In genomic region chr12:58841058-58841798, GRCh38 we compare ENCODE assay signal across 23 cellular contexts.
DNase-seq lines count a peak whose midpoint lies in the region; ATAC-seq and TF ChIP-seq lines count a peak whose summit lies in the region.
"Had no signal": no experiment of that assay in that cellular context is flagged by ENCODE, and none has a peak within 500 bp of the region (broad histone marks: within the 10 kb centered on the region; RNA-seq: fewer than 3 reads in every experiment).

No MANE protein-coding gene starts in this region.

- H3K4me3 ChIP-seq in endodermal cell (ENCODE audit: low read length) (peak overlapping the region; percentile 28), left lung (no peak overlapping the region), upper lobe of right lung (no peak overlapping the region), esophagus squamous epithelium (no peak overlapping the region)
- H3K4me3 ChIP-seq: psoas muscle, testis had no signal

- H3K27me3 Mint-ChIP-seq in endodermal cell (ENCODE audit: insufficient read depth) = peaks cover 2% of the 10 kb centered on the region
- H3K27me3 Mint-ChIP-seq: activated CD4-positive, alpha-beta memory T cell treated with anti-CD3 and anti-CD28 coated beads for 36 hours; B cell; effector memory CD8-positive, alpha-beta T cell; stimulated activated naive B cell treated with anti-CD40 and anti-IgM and Interleukin-4, amounts not matched to agents 10 μg/mL and 1 μg/mL and 100 μg/mL, for 72 hours had no signal

- DNase-seq in NCI-H82 (lab: John Stamatoyannopoulos, UW) (peak; percentile 5), NCI-H82 treated with DMSO at 0.1 percent for 48 hours (lab: John Stamatoyannopoulos, UW; ENCODE audit: unreplicated experiment) (no peak), endodermal cell (peak; percentile 70), left lung (peak; percentile 43 to 67), upper lobe of right lung (peak; percentile 73), esophagus squamous epithelium (lab: John Stamatoyannopoulos, UW) (no peak), pons (ENCODE audit: low spot score) (no peak)
- DNase-seq: 8988T; activated CD4-positive, alpha-beta memory T cell treated with anti-CD3 and anti-CD28 coated beads for 36 hours; activated CD4-positive, CD25-positive, alpha-beta regulatory T cell; activated gamma-delta T cell treated with Interleukin-2 at 50 U/mL for 16 hours; effector memory CD8-positive, alpha-beta T cell; EL; NCI-H1048; NCI-H187; psoas muscle; stimulated activated CD4-positive, alpha-beta T cell treated with anti-CD3 and anti-CD28 coated beads, Interleukin-2, amount 100 ng/mL, for 48 hours; stimulated activated naive B cell treated with anti-CD40 and anti-IgM and Interleukin-4, amounts not matched to agents 10 μg/mL and 1 μg/mL and 100 μg/mL, for 72 hours; testis had no signal

- H3K4me1 Mint-ChIP-seq in endodermal cell = no peaks in the 10 kb centered on the region
- H3K4me1 Mint-ChIP-seq: B cell; brain; stimulated activated naive B cell treated with anti-CD40 and anti-IgM and Interleukin-4, amounts not matched to agents 10 μg/mL and 1 μg/mL and 100 μg/mL, for 72 hours had no signal

- H3K9me3 Mint-ChIP-seq in endodermal cell = peaks cover 27% of the 10 kb centered on the region

- H3K36me3 ChIP-seq in endodermal cell (ENCODE audit: control insufficient read depth, insufficient read depth, low read length) (peaks cover 37% of the 10 kb centered on the region), left lung (no peaks in the 10 kb centered on the region), upper lobe of right lung (no peaks in the 10 kb centered on the region), esophagus squamous epithelium (no peaks in the 10 kb centered on the region)

- H3K27me3 ChIP-seq in endodermal cell (ENCODE audit: control insufficient read depth, insufficient read depth, low read length, poor library complexity, severe bottlenecking) (no peaks in the 10 kb centered on the region), left lung (no peaks in the 10 kb centered on the region), upper lobe of right lung (no peaks in the 10 kb centered on the region), esophagus squamous epithelium (no peaks in the 10 kb centered on the region)
- H3K27me3 ChIP-seq: testis had no signal

- ATAC-seq in left lung = peak; percentile 83
- peak; percentile 81 for ATAC-seq in upper lobe of right lung
- ATAC-seq in GM19397 (IDR thresholded peaks at IDR 0.05; ENCODE audit: unreplicated experiment) = no peak
- ATAC-seq: effector memory CD8-positive, alpha-beta T cell; left lobe of liver; psoas muscle; stimulated activated naive B cell treated with anti-CD40 and anti-IgM and Interleukin-4, amounts not matched to agents 10 μg/mL and 1 μg/mL and 100 μg/mL, for 72 hours had no signal

- no peak for TF ChIP-seq CTCF in endodermal cell (conservative IDR thresholded peaks at IDR 0.05)
- TF ChIP-seq CTCF in left lung (IDR thresholded peaks at IDR 0.05) = no peak
- TF ChIP-seq CTCF in upper lobe of right lung (IDR thresholded peaks at IDR 0.05) = no peak
- no peak for TF ChIP-seq CTCF in esophagus squamous epithelium (IDR thresholded peaks at IDR 0.05)

- H3K36me3 Mint-ChIP-seq in endodermal cell (ENCODE audit: low read depth) = peaks cover 15% of the 10 kb centered on the region
- H3K36me3 Mint-ChIP-seq: activated CD4-positive, alpha-beta memory T cell treated with anti-CD3 and anti-CD28 coated beads for 36 hours; brain; stimulated activated naive B cell treated with anti-CD40 and anti-IgM and Interleukin-4, amounts not matched to agents 10 μg/mL and 1 μg/mL and 100 μg/mL, for 72 hours had no signal

- H3K27ac ChIP-seq in endodermal cell (ENCODE audit: low read depth, low read length) (no peak overlapping the region), left lung (no peak overlapping the region), upper lobe of right lung (no peak overlapping the region), esophagus squamous epithelium (peak overlapping the region in 1 of 4 donors; percentile 63)
- H3K27ac ChIP-seq: psoas muscle, testis had no signal

- intact Hi-C loops in left lung (cut with DNase I) (no loop called here), upper lobe of right lung (cut with DNase I) (no loop called here), esophagus squamous epithelium (cut with DNase I) (no loop called here)

- no peaks in the 10 kb centered on the region for H3K4me1 ChIP-seq in endodermal cell (ENCODE audit: control insufficient read depth, insufficient read depth, low read length)
- H3K4me1 ChIP-seq in left lung = no peaks in the 10 kb centered on the region
- H3K4me1 ChIP-seq in upper lobe of right lung = no peaks in the 10 kb centered on the region
- peaks cover 0 to 9% (median 4%) of the 10 kb centered on the region in 3 donors for H3K4me1 ChIP-seq in esophagus squamous epithelium
- H3K4me1 ChIP-seq: psoas muscle, testis had no signal

- H3K4me3 Mint-ChIP-seq in endodermal cell = no peak overlapping the region
- H3K4me3 Mint-ChIP-seq: activated CD4-positive, alpha-beta memory T cell treated with anti-CD3 and anti-CD28 coated beads for 36 hours; B cell; brain; effector memory CD8-positive, alpha-beta T cell; stimulated activated naive B cell treated with anti-CD40 and anti-IgM and Interleukin-4, amounts not matched to agents 10 μg/mL and 1 μg/mL and 100 μg/mL, for 72 hours had no signal

- no peak overlapping the region for H3K27ac Mint-ChIP-seq in endodermal cell
- H3K27ac Mint-ChIP-seq: activated CD4-positive, alpha-beta memory T cell treated with anti-CD3 and anti-CD28 coated beads for 36 hours; B cell; brain; effector memory CD8-positive, alpha-beta T cell; stimulated activated naive B cell treated with anti-CD40 and anti-IgM and Interleukin-4, amounts not matched to agents 10 μg/mL and 1 μg/mL and 100 μg/mL, for 72 hours had no signal

- H3K9ac ChIP-seq in endodermal cell (ENCODE audit: extremely low read depth, low read length, poor library complexity, severe bottlenecking) = no peak overlapping the region

- 86 to 89% methylated on average over 15 of the region's 15 CpGs for WGBS in endodermal cell (ENCODE audit: insufficient coverage in 1 of 2, insufficient read length in 1 of 2), 2 experiments
- WGBS in esophagus squamous epithelium, 2 donors = 56 to 66% methylated on average over 5 to 8 of the region's 15 CpGs

- no peak for TF ChIP-seq POLR2A in esophagus squamous epithelium (IDR thresholded peaks at IDR 0.05)

- H3K9me3 ChIP-seq in endodermal cell (ENCODE audit: control insufficient read depth, low read length) = peaks cover 34% of the 10 kb centered on the region
- peaks cover 0 to 28% of the 10 kb centered on the region in 2 donors for H3K9me3 ChIP-seq in left lung
- no peaks in the 10 kb centered on the region for H3K9me3 ChIP-seq in upper lobe of right lung
- peaks cover 0 to 21% (median 4%) of the 10 kb centered on the region in 3 donors for H3K9me3 ChIP-seq in esophagus squamous epithelium
- H3K9me3 ChIP-seq: testis had no signal

Comparison
In these comparisons a context has a peak if more than half of its experiments do, and no peak if none do; other contexts are left out.
1. DNase-seq: peak in NCI-H82 (single experiment), endodermal cell (single experiment), left lung (2 of 2) and upper lobe of right lung (single experiment); none in NCI-H82 treated with DMSO at 0.1 percent for 48 hours (single experiment), esophagus squamous epithelium (single experiment) and pons (single experiment).